Comparison of ENCODE assay signal across 15 cellular contexts in genomic region chr3:24483873-24484272, GRCh38. TPM values are rescaled to one million over a fixed set of nuclear protein-coding genes. Genes with fewer than 3 reads are reported as not detected.
"Had no signal": no experiment of that assay in that cellular context is flagged by ENCODE, and none has a peak within 500 bp of the region (broad histone marks: within the 10 kb centered on the region; RNA-seq: fewer than 3 reads in every experiment).

No MANE protein-coding gene starts in this region.

- H3K4me3 ChIP-seq: breast epithelium, prostate gland had no signal

- H3K9me3 ChIP-seq: breast epithelium, prostate gland had no signal

- DNase-seq: activated CD4-positive, alpha-beta T cell treated with anti-CD3 and anti-CD28 coated beads, Interleukin-2, amount 50 U/mL, for 4 hours; activated gamma-delta T cell treated with Interleukin-2 at 50 U/mL for 16 hours; activated naive CD8-positive, alpha-beta T cell treated with anti-CD3 and anti-CD28 coated beads for 36 hours; activated T-cell treated with anti-CD3 and anti-CD28 coated beads, Interleukin-2, amount 50 U/mL, for 48 hours; dermis blood vessel endothelial cell; immature natural killer cell; left colon; stimulated activated CD4-positive, alpha-beta T cell treated with anti-CD3 and anti-CD28 coated beads, Interleukin-2, amount 100 ng/mL, for 24 hours; stimulated activated naive CD4-positive, alpha-beta T cell had no signal

- ATAC-seq: activated CD4-positive, CD25-positive, alpha-beta regulatory T cell treated with anti-CD3 and anti-CD28 coated beads, Interleukin-2, amount 50 U/mL, for 24 hours; left colon; natural killer cell treated with Interleukin-12 subunit alpha and Interleukin-12 subunit beta and Interleukin-15 and Interleukin-18, amount 100 ng/mL, for 72 hours; sciatic nerve had no signal

- H3K27me3 ChIP-seq: breast epithelium had no signal

- H3K27ac ChIP-seq: breast epithelium, prostate gland had no signal

- H3K36me3 ChIP-seq: breast epithelium, prostate gland had no signal

- H3K4me1 ChIP-seq: breast epithelium, prostate gland had no signal

RNA-seq across cellular contexts. Expression of gene THRB, which starts 10.8 kb away (rescaled TPM):
- total RNA-seq: activated naive CD8-positive, alpha-beta T cell treated with anti-CD3 and anti-CD28 coated beads for 36 hours; T-helper 2 cell treated with Interferon-gamma antibody and Interleukin-4, amounts not matched to agents 100 ng/mL and 5 ng/mL, for 36 hours had no signal
